Comparison of ENCODE assay signal across 8 cellular contexts in the genomic region with DNA sequence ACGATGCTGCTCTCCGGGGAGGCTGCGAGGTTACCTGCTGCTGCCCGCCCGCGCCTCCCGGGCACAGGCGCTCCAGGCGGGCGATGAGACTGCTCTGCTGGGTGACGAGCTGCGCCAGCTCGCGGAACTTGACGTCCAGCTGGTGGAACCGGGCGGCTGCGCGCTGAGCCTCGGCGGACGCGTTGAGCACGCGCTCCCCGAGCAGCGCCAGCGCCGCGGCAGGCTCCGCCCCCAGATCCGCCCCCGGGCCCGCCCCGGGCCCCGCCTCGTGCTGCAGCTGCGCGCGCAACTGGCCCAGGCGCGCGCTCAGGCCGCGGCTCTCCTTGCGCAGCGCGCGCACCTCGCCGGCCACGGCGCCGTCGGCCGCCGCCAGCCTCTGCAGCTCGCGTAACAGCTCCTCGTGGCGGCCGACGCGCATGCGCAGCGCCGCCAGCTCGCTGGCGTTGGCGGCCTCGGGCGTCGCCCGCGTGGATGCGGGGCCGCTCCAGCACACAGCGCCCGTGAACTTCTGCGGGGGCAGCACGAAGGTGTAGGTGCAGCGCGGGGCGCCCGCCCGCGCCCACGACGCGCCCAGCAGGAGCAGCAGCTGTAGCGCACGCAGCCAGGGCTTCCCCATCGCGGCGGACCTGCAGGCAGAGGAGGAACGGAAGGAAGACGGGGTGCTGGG. TPM values are rescaled to one million over a fixed set of nuclear protein-coding genes. Genes with fewer than 3 reads are reported as not detected.
DNase-seq lines count a peak whose midpoint lies in the region; FAIRE-seq and TF ChIP-seq lines count a peak whose summit lies in the region.

No MANE protein-coding gene starts in this region.

- H3K4me3 ChIP-seq in LNCaP clone FGC (ENCODE audit: low read depth, low read length), result peak overlapping the region; percentile 51

- peak overlapping the region; percentile 72 for H3K27ac ChIP-seq in substantia nigra (ENCODE audit: low read depth, low read length, poor library complexity, severe bottlenecking)

- FAIRE-seq in H54 (lab: Jason Lieb, UNC), result no peak

- TF ChIP-seq POLR2A in H54 (IDR thresholded peaks at IDR 0.05; ENCODE audit: low read depth, low read length) (peak; percentile 89), Raji (IDR thresholded peaks at IDR 0.05; ENCODE audit: insufficient read depth, low read depth, low read length) (peak; percentile 76)

- peak; percentile 91 for DNase-seq in EL
- peak; percentile 96 for DNase-seq in H54 (ENCODE audit: insufficient read length, low spot score)
- peak; percentile 77 for DNase-seq in LNCaP clone FGC (ENCODE audit: low read depth)
- DNase-seq in activated gamma-delta T cell treated with anti-CD3 and anti-CD28 coated beads, Interleukin-2, amount 50 U/mL, for 16 hours (ENCODE audit: low read depth), result peak; percentile 83
- peak; percentile 73 for DNase-seq in foreskin melanocyte
- peak; percentile 80 for DNase-seq in occipital lobe (lab: John Stamatoyannopoulos, UW)
- peak in 47 of 49 donors; percentile 42 to 90 (median 78) for DNase-seq in substantia nigra (lab: John Stamatoyannopoulos, UW)

- no peak for TF ChIP-seq CTCF in LNCaP clone FGC (IDR thresholded peaks at IDR 0.05; ENCODE audit: control insufficient read depth, extremely low read depth, insufficient read depth)

RNA-seq across cellular contexts. Expression of a gene that starts 6.4 kb away (rescaled TPM):
- 0.47 TPM for total RNA-seq in occipital lobe

RNA-seq across cellular contexts. Expression of a gene that starts 10.0 kb away (rescaled TPM):
- total RNA-seq in occipital lobe, result 5.0 TPM

RNA-seq across cellular contexts. Expression of a gene that starts 10.1 kb away (rescaled TPM):
- 18.1 TPM for total RNA-seq in occipital lobe

RNA-seq across cellular contexts. Expression of a gene that starts 15.4 kb away (rescaled TPM):
- 3.9 TPM for total RNA-seq in occipital lobe

RNA-seq across cellular contexts. Expression of a gene that starts 23.6 kb away (rescaled TPM):
- total RNA-seq in occipital lobe, result 96.1 TPM

Comparison
In these comparisons a context has a peak if more than half of its experiments do, and no peak if none do; other contexts are left out.
1. Peak in every context shown above with its lines: DNase-seq, H3K4me3 ChIP-seq and H3K27ac ChIP-seq.